Comparison of ENCODE assay signal across 8 cellular contexts in genomic region chr10:75431180-75432111, GRCh38. TPM values are rescaled to one million over a fixed set of nuclear protein-coding genes. Genes with fewer than 3 reads are reported as not detected.
DNase-seq lines count a peak whose midpoint lies in the region; ATAC-seq and TF ChIP-seq lines count a peak whose summit lies in the region.

LRMDA (plus strand) TSS chr10:75431624.

- H3K27ac ChIP-seq in HUES64 (ENCODE audit: low read depth, low read length) = no peak within 1 kb of the TSS
- H3K27ac ChIP-seq in caudate nucleus (ENCODE audit: low read depth, low read length) = peak within 1 kb of the TSS; percentile 44
- peak within 1 kb of the TSS; percentile 82 to 91 for H3K27ac ChIP-seq in left lung
- H3K27ac ChIP-seq in subcutaneous abdominal adipose tissue (ENCODE audit: low read depth, low read length) = peak within 1 kb of the TSS; percentile 59

- H3K27me3 ChIP-seq in HUES64 (ENCODE audit: insufficient read depth, low read length) (peaks cover 100% of the 10 kb centered on the region), left lung (no peaks in the 10 kb centered on the region), subcutaneous abdominal adipose tissue (ENCODE audit: control insufficient read depth in 5 of 5, insufficient read depth in 4 of 5, low read length in 5 of 5) (no peaks in the 10 kb centered on the region)

- H3K4me1 Mint-ChIP-seq in Calu3 (ENCODE audit: low read depth, unreplicated experiment) = peaks cover 27% of the 10 kb centered on the region

- H3K9me3 Mint-ChIP-seq in Calu3 (ENCODE audit: low read depth, unreplicated experiment) = no peaks in the 10 kb centered on the region

- H3K9ac ChIP-seq in HUES64 (ENCODE audit: low read depth, low read length) (no peak within 1 kb of the TSS), subcutaneous abdominal adipose tissue (ENCODE audit: low read length in 5 of 5) (peak within 1 kb of the TSS; percentile 41 to 92 (median 89))

- peaks cover 16% of the 10 kb centered on the region for H3K36me3 Mint-ChIP-seq in Calu3 (ENCODE audit: insufficient read depth, unreplicated experiment)

- H3K27ac Mint-ChIP-seq in Calu3 (ENCODE audit: unreplicated experiment) = peak within 1 kb of the TSS; percentile 8

- ATAC-seq in left lung = peak; percentile 71
- no peak for ATAC-seq in GM21717 (IDR thresholded peaks at IDR 0.05; ENCODE audit: unreplicated experiment)
- no peak for ATAC-seq in HG03280 (IDR thresholded peaks at IDR 0.05; ENCODE audit: unreplicated experiment)
- ATAC-seq in HG03045 (IDR thresholded peaks at IDR 0.05; ENCODE audit: unreplicated experiment) = no peak

- H3K4me1 ChIP-seq in HUES64 (ENCODE audit: insufficient read depth, low read length) = peaks cover 36% of the 10 kb centered on the region
- peaks cover 24 to 81% of the 10 kb centered on the region in 2 donors for H3K4me1 ChIP-seq in left lung
- peaks cover 2 to 57% (median 49%) of the 10 kb centered on the region in 5 donors for H3K4me1 ChIP-seq in subcutaneous abdominal adipose tissue (ENCODE audit: control insufficient read depth in 5 of 5, insufficient read depth in 5 of 5, low read length in 5 of 5)

- intact Hi-C loops in Calu3 (cut with micrococcal nuclease; ENCODE audit: unreplicated experiment) (no loop called here), left lung (cut with DNase I) (no loop called here)

- DNase-seq in Calu3 (peak; percentile 59), caudate nucleus (lab: John Stamatoyannopoulos, UW) (peak in 8 of 61 donors; percentile 3 to 58 (median 24)), left lung (peak; percentile 63 to 94)

- H3K4me3 Mint-ChIP-seq in Calu3 (ENCODE audit: low read depth, unreplicated experiment) = peak within 1 kb of the TSS; percentile 65

- 5% methylated on average over 82 of the region's 82 CpGs for WGBS in HUES64

- BruUV-seq in Calu3 (replicated peaks; lab: Mats Ljungman, UMichigan) = no TSS peak

- H3K27me3 Mint-ChIP-seq in Calu3 (ENCODE audit: unreplicated experiment) = peaks cover 30% of the 10 kb centered on the region

- CTCF ChIA-PET in Calu3 (lab: Charles Lee) = interaction anchor here (1.0 to 1.1 kb wide), 2 partner anchors 18 to 20 kb away, joined by 4 read pairs; no protein-coding TSS in a partner anchor

- H3K9me3 ChIP-seq in HUES64 (ENCODE audit: insufficient read depth, low read depth, low read length) (no peaks in the 10 kb centered on the region), left lung (no peaks in the 10 kb centered on the region), subcutaneous abdominal adipose tissue (ENCODE audit: control insufficient read depth in 5 of 5, low read length in 5 of 5) (no peaks in the 10 kb centered on the region)

- peak within 1 kb of the TSS; percentile 36 for H3K4me3 ChIP-seq in HUES64 (ENCODE audit: low read length)
- H3K4me3 ChIP-seq in left lung = peak within 1 kb of the TSS; percentile 53 to 64
- peak within 1 kb of the TSS; percentile 70 to 93 (median 76) for H3K4me3 ChIP-seq in subcutaneous abdominal adipose tissue (ENCODE audit: low read depth in 1 of 5, low read length in 5 of 5)

- no peak for TF ChIP-seq CTCF in Calu3 (IDR thresholded peaks at IDR 0.05; ENCODE audit: unreplicated experiment)
- TF ChIP-seq CTCF in left lung (IDR thresholded peaks at IDR 0.05) = no peak

- H3K36me3 ChIP-seq in HUES64 (ENCODE audit: insufficient read depth, low read length) (no peaks in the 10 kb centered on the region), left lung (no peaks in the 10 kb centered on the region), subcutaneous abdominal adipose tissue (ENCODE audit: control insufficient read depth in 5 of 5, insufficient read depth in 5 of 5, low read length in 5 of 5) (no peaks in the 10 kb centered on the region)

RNA-seq across cellular contexts. Expression of gene LRMDA, which starts in this region (rescaled TPM):
- total RNA-seq in Calu3 (2022) (5.5 and 7.6 TPM in 2 replicates), left lung (10 to 100 TPM; 16.3 to 21.0 TPM)
- polyA plus RNA-seq in HUES64 (2013, experiment 1 of 2) = 0.55 TPM
- 1.3 TPM for polyA plus RNA-seq in HUES64 (2013, experiment 2 of 2)
